20 cellular contexts compared by ENCODE assay signal in the genomic region with DNA sequence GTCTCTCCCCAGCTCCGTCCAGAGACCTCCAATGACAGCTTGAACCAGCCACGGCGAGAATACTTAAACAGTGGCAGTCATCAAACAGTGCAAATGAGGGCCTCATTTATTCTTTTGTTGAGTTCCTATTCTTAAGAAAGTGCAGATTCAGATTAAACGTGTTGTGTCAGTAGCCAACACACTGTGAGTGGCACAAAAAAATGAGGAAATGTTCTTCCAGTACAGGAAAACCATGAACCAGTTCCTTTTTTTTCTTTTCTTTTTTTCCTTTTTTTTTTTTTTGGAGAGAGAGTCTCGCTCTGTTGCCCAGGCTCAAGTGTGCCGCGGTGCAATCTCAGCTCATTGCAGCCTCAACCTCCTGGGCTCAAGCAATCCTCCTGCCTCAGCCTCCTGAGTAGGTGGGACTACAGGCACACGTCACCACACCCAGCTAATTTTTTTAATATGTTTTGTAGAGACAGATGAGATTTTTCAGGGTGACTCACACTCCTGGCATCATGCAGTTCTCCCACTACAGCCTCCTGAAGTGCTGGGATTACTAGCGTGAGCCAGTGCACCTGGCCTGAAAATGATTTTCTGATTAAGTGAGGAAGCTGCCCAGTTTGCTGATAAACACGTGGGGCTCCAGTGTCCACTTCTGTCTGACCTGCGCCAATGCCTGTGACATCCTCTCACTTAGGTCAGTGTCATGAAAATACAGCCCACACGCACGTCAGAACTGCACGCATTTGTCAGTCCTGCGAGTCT. TPM values are rescaled to one million over a fixed set of nuclear protein-coding genes. Genes with fewer than 3 reads are reported as not detected.
DNase-seq lines count a peak whose midpoint lies in the region; ATAC-seq, FAIRE-seq and TF ChIP-seq lines count a peak whose summit lies in the region.
"Had no signal": no experiment of that assay in that cellular context is flagged by ENCODE, and none has a peak within 500 bp of the region (broad histone marks: within the 10 kb centered on the region; RNA-seq: fewer than 3 reads in every experiment).

No MANE protein-coding gene starts in this region.

- H3K36me3 Mint-ChIP-seq in astrocyte (ENCODE audit: low read depth, unreplicated experiment) (no peaks in the 10 kb centered on the region), progenitor cell of endocrine pancreas (ENCODE audit: insufficient read depth) (no peaks in the 10 kb centered on the region)

- H3K4me2 ChIP-seq in astrocyte (ENCODE audit: low read length): no peak overlapping the region

- H3K36me3 ChIP-seq in astrocyte (ENCODE audit: insufficient read depth, low read length): no peaks in the 10 kb centered on the region
- H3K36me3 ChIP-seq: SJCRH30, thoracic aorta had no signal

- H4K20me1 ChIP-seq in astrocyte (ENCODE audit: insufficient read depth, low read length): no peaks in the 10 kb centered on the region

- no peaks in the 10 kb centered on the region for H3K4me1 ChIP-seq in astrocyte (ENCODE audit: insufficient read depth, low read length)

- H3K27ac Mint-ChIP-seq in astrocyte (ENCODE audit: unreplicated experiment) (no peak overlapping the region), progenitor cell of endocrine pancreas (no peak overlapping the region)
- H3K27ac Mint-ChIP-seq: activated CD8-positive, alpha-beta T cell treated with anti-CD3 and anti-CD28 coated beads, Interleukin-2, amount 10 ng/mL, durations not matched to agents 7 days and 5 days had no signal

- H3K4me3 Mint-ChIP-seq in astrocyte (ENCODE audit: unreplicated experiment) (no peak overlapping the region), progenitor cell of endocrine pancreas (ENCODE audit: low read depth) (no peak overlapping the region)
- H3K4me3 Mint-ChIP-seq: activated CD8-positive, alpha-beta T cell treated with anti-CD3 and anti-CD28 coated beads, Interleukin-2, amount 10 ng/mL, durations not matched to agents 7 days and 5 days; neural crest cell had no signal

- no peaks in the 10 kb centered on the region for H3K9me3 ChIP-seq in astrocyte (ENCODE audit: insufficient read depth, low read depth, low read length)
- H3K9me3 ChIP-seq: SJCRH30, thoracic aorta had no signal

- H3K27me3 Mint-ChIP-seq in astrocyte (ENCODE audit: low read depth, unreplicated experiment): peaks cover 31% of the 10 kb centered on the region
- peaks cover 30% of the 10 kb centered on the region for H3K27me3 Mint-ChIP-seq in progenitor cell of endocrine pancreas

- no peak for ATAC-seq in GM18511 (IDR thresholded peaks at IDR 0.05; ENCODE audit: unreplicated experiment)
- ATAC-seq: activated CD8-positive, alpha-beta T cell treated with anti-CD3 and anti-CD28 coated beads, Interleukin-2, amount 10 ng/mL, durations not matched to agents 7 days and 5 days; left ventricle myocardium superior had no signal

- no peaks in the 10 kb centered on the region for H3K4me1 Mint-ChIP-seq in astrocyte (ENCODE audit: low read depth, unreplicated experiment)
- no peaks in the 10 kb centered on the region for H3K4me1 Mint-ChIP-seq in progenitor cell of endocrine pancreas (ENCODE audit: low read depth)

- no peak for TF ChIP-seq CTCF in astrocyte (IDR thresholded peaks at IDR 0.05; ENCODE audit: insufficient read depth, low read depth, low read length)
- no peak for TF ChIP-seq CTCF in progenitor cell of endocrine pancreas (IDR thresholded peaks at IDR 0.05; ENCODE audit: unreplicated experiment)

- no peak for FAIRE-seq in astrocyte (lab: Jason Lieb, UNC)
- FAIRE-seq: endometrium, small intestine had no signal

- H3K9me3 Mint-ChIP-seq in astrocyte (ENCODE audit: unreplicated experiment) (no peaks in the 10 kb centered on the region), progenitor cell of endocrine pancreas (ENCODE audit: low read depth) (no peaks in the 10 kb centered on the region)

- H3K79me2 ChIP-seq in astrocyte (ENCODE audit: insufficient read depth, low read length): no peaks in the 10 kb centered on the region

- no peaks in the 10 kb centered on the region for H3K27me3 ChIP-seq in astrocyte (ENCODE audit: insufficient read depth, low read length)
- H3K27me3 ChIP-seq: SJCRH30 had no signal

- H2AFZ ChIP-seq in astrocyte (ENCODE audit: low read depth, low read length): no peak overlapping the region

- H3K4me3 ChIP-seq in astrocyte (ENCODE audit: insufficient read depth, low read depth, low read length): no peak overlapping the region
- H3K4me3 ChIP-seq: SJCRH30, thoracic aorta had no signal

- DNase-seq in Ammon's horn (ENCODE audit: low spot score) (peak; percentile 22), HS-5 (ENCODE audit: low read depth) (peak; percentile 28), astrocyte (ENCODE audit: low read depth) (peak; percentile 12), kidney tubule cell (ENCODE audit: low spot score) (peak; percentile 26), progenitor cell of endocrine pancreas (ENCODE audit: low spot score, unreplicated experiment) (no peak), cerebellar nuclear complex (lab: John Stamatoyannopoulos, UW) (no peak)
- DNase-seq in stimulated activated CD4-positive, alpha-beta T cell treated with anti-CD3 and anti-CD28 coated beads, Interleukin-4, amount 100 ng/mL, for 1 hour: no peak
- DNase-seq: activated CD8-positive, alpha-beta T cell treated with anti-CD3 and anti-CD28 coated beads, Interleukin-2, amount 10 ng/mL, durations not matched to agents 7 days and 5 days; activated effector memory CD4-positive, alpha-beta T cell treated with Interleukin-2 at 50 U/mL for 16 hours; DMS79 treated with DMSO at 0.1 percent for 48 hours; hypothalamus; left ventricle myocardium superior; NCI-H146; NCI-H524 treated with DMSO at 0.1 percent for 48 hours; small intestine had no signal

- no peak overlapping the region for H3K9ac ChIP-seq in astrocyte (ENCODE audit: low read length)

- H3K27ac ChIP-seq in astrocyte (ENCODE audit: low read depth, low read length): no peak overlapping the region
- H3K27ac ChIP-seq: SJCRH30, thoracic aorta had no signal

RNA-seq across cellular contexts. Expression of a gene that starts 37.2 kb away (rescaled TPM):
- 32.8 and 35.7 TPM in 2 replicates for total RNA-seq in astrocyte
- total RNA-seq in progenitor cell of endocrine pancreas: 62.1 and 64.5 TPM in 2 replicates

Comparison
In these comparisons a context has a peak if more than half of its experiments do, and no peak if none do; other contexts are left out.
1. DNase-seq: peak in Ammon's horn (single experiment), HS-5 (single experiment), astrocyte (single experiment) and kidney tubule cell (single experiment); none in progenitor cell of endocrine pancreas (single experiment), stimulated activated CD4-positive, alpha-beta T cell treated with anti-CD3 and anti-CD28 coated beads, Interleukin-4, amount 100 ng/mL, for 1 hour (single experiment) and cerebellar nuclear complex (0 of 2).